In genomic region chr18:52183107-52183506, GRCh38 we compare ENCODE assay signal across 22 cellular contexts.
"Had no signal": no experiment of that assay in that cellular context is flagged by ENCODE, and none has a peak within 500 bp of the region (broad histone marks: within the 10 kb centered on the region; RNA-seq: fewer than 3 reads in every experiment).

No MANE protein-coding gene starts in this region.

- H3K4me1 ChIP-seq: gastrocnemius medialis, lower lobe of right lung, prostate gland, right atrium auricular region, sigmoid colon, spleen, tibial nerve, upper lobe of left lung had no signal

- H3K9me3 Mint-ChIP-seq: nephron progenitor cell had no signal

- H3K36me3 ChIP-seq: gastrocnemius medialis, lower lobe of right lung, prostate gland, right atrium auricular region, sigmoid colon, spleen, thoracic aorta, tibial nerve, upper lobe of left lung had no signal

- H3K27me3 ChIP-seq: dorsolateral prefrontal cortex, gastrocnemius medialis, right atrium auricular region, sigmoid colon, spleen, tibial nerve, upper lobe of left lung had no signal

- H3K4me3 Mint-ChIP-seq: naive thymus-derived CD8-positive, alpha-beta T cell; nephron progenitor cell; stimulated activated naive B cell treated with anti-CD40 and anti-IgM and Interleukin-4, amounts not matched to agents 10 μg/mL and 1 μg/mL and 100 μg/mL, for 72 hours; stimulated activated naive CD8-positive, alpha-beta T cell treated with anti-CD3 and anti-CD28 coated beads, Interleukin-15, Interleukin-2, amounts not matched to agents 100 ng/mL and 50 ng/mL, for 24 hours had no signal

- H3K27me3 Mint-ChIP-seq: stimulated activated naive B cell treated with anti-CD40 and anti-IgM and Interleukin-4, amounts not matched to agents 10 μg/mL and 1 μg/mL and 100 μg/mL, for 72 hours; stimulated activated naive CD8-positive, alpha-beta T cell treated with anti-CD3 and anti-CD28 coated beads, Interleukin-15, Interleukin-2, amounts not matched to agents 100 ng/mL and 50 ng/mL, for 24 hours had no signal

- H3K27ac Mint-ChIP-seq: naive thymus-derived CD8-positive, alpha-beta T cell; nephron progenitor cell; stimulated activated naive B cell treated with anti-CD40 and anti-IgM and Interleukin-4, amounts not matched to agents 10 μg/mL and 1 μg/mL and 100 μg/mL, for 72 hours; stimulated activated naive CD8-positive, alpha-beta T cell treated with anti-CD3 and anti-CD28 coated beads, Interleukin-15, Interleukin-2, amounts not matched to agents 100 ng/mL and 50 ng/mL, for 24 hours had no signal

- H3K4me1 Mint-ChIP-seq: naive thymus-derived CD8-positive, alpha-beta T cell; nephron progenitor cell; stimulated activated naive B cell treated with anti-CD40 and anti-IgM and Interleukin-4, amounts not matched to agents 10 μg/mL and 1 μg/mL and 100 μg/mL, for 72 hours had no signal

- H3K9me3 ChIP-seq: gastrocnemius medialis, lower lobe of right lung, prostate gland, right atrium auricular region, sigmoid colon, thoracic aorta, tibial nerve, upper lobe of left lung had no signal

- H3K27ac ChIP-seq: dorsolateral prefrontal cortex, epithelial cell of prostate, gastrocnemius medialis, lower lobe of right lung, prostate gland, right atrium auricular region, sigmoid colon, spleen, thoracic aorta, tibial nerve, upper lobe of left lung had no signal

- DNase-seq: dorsolateral prefrontal cortex; effector CD4-positive, alpha-beta T cell; foreskin fibroblast; gastrocnemius medialis; head of caudate nucleus; left ventricle myocardium superior; lower lobe of right lung; naive thymus-derived CD8-positive, alpha-beta T cell; nephron progenitor cell; nucleus accumbens; sigmoid colon; spleen; stimulated activated CD4-positive, alpha-beta T cell treated with anti-CD3 and anti-CD28 coated beads, Interleukin-4, amount 100 ng/mL, for 4 hours; stimulated activated naive B cell treated with anti-CD40 and anti-IgM and Interleukin-4, amounts not matched to agents 10 μg/mL and 1 μg/mL and 100 μg/mL, for 72 hours; upper lobe of left lung had no signal

- H3K36me3 Mint-ChIP-seq: naive thymus-derived CD8-positive, alpha-beta T cell; stimulated activated naive B cell treated with anti-CD40 and anti-IgM and Interleukin-4, amounts not matched to agents 10 μg/mL and 1 μg/mL and 100 μg/mL, for 72 hours had no signal

- ATAC-seq: esophagus mucosa; gastrocnemius medialis; left ventricle myocardium superior; lower lobe of right lung; naive thymus-derived CD8-positive, alpha-beta T cell; stimulated activated naive B cell treated with anti-CD40 and anti-IgM and Interleukin-4, amounts not matched to agents 10 μg/mL and 1 μg/mL and 100 μg/mL, for 72 hours had no signal

- H3K4me3 ChIP-seq: dorsolateral prefrontal cortex, gastrocnemius medialis, lower lobe of right lung, prostate gland, right atrium auricular region, sigmoid colon, spleen, thoracic aorta, tibial nerve, upper lobe of left lung had no signal
